17 cellular contexts compared by ENCODE assay signal in the genomic region with DNA sequence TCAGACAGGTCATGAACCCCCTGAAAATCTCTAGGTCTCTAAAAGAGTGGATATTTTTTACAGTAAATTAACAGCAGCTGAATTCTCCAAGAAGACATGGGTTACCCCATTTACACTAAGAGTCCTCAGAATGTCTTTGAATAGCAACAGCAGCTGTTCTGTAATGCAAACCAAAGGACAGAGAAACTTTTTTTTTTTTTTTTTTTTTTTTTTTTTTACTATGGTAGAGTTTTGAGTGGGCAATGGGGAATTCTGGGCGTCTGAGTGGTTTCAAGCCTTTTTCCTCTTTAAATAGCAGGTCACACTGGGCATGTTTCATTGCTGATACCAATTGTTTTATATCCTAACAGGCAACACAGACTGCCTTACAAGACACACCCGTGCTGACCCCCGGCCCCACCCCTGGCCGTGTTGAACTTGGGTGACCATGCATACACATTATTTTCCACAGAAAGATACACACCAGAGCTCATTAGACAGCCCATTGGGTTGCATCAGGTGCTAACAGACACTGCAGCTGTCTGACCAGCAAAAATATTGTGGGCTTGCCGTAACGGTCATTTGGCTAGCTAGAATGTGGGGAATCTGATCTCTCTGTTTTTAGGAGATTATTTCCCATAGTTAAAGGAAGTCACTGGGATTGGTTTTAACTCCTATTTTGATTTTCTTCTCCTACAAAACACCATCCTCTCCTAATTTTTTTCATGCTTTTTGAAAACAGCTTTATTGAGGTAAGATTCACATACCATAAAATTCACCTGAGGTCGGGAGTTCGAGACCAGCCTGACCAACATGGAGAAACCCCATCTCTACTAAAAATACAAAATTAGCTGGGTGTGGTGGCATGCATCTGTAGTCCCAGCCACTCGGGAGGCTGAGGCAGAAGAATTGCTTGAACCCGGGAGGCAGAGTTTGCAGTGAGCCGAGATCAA. TPM values are rescaled to one million over a fixed set of nuclear protein-coding genes. Genes with fewer than 3 reads are reported as not detected.
DNase-seq lines count a peak whose midpoint lies in the region; ATAC-seq and TF ChIP-seq lines count a peak whose summit lies in the region.
"Had no signal": no experiment of that assay in that cellular context is flagged by ENCODE, and none has a peak within 500 bp of the region (broad histone marks: within the 10 kb centered on the region; RNA-seq: fewer than 3 reads in every experiment).

No MANE protein-coding gene starts in this region.

- no peaks in the 10 kb centered on the region for H3F3A ChIP-seq in smooth muscle cell (ENCODE audit: low read depth)

- H3K9ac ChIP-seq in smooth muscle cell (ENCODE audit: low read depth), result no peak overlapping the region

- 71% methylated on average over 11 of the region's 11 CpGs for WGBS in aorta, 2 donors
- WGBS in smooth muscle cell (ENCODE audit: low lambda C conversion rate), result 77% methylated on average over 11 of the region's 11 CpGs

- ATAC-seq in GM19043 (IDR thresholded peaks at IDR 0.05; ENCODE audit: low read depth, unreplicated experiment), result peak; percentile 55
- peak; percentile 71 for ATAC-seq in HG02852 (IDR thresholded peaks at IDR 0.05; ENCODE audit: unreplicated experiment)
- no peak for ATAC-seq in aorta (ENCODE audit: low FRiP score)
- no peak for ATAC-seq in HG02938 (IDR thresholded peaks at IDR 0.05; ENCODE audit: unreplicated experiment)
- ATAC-seq in GM18873 (IDR thresholded peaks at IDR 0.05; ENCODE audit: low FRiP score, unreplicated experiment), result no peak
- ATAC-seq: activated CD4-positive, alpha-beta T cell treated with anti-CD3 and anti-CD28 coated beads for 36 hours; SK-N-SH treated with all-trans-retinoic acid at 6 μM for 48 hours had no signal

- H3K27ac ChIP-seq in SJCRH30 (peak overlapping the region; percentile 77), aorta (ENCODE audit: low read depth in 1 of 2, low read length in 2 of 2) (no peak overlapping the region), smooth muscle cell (ENCODE audit: low read depth) (no peak overlapping the region)
- H3K27ac ChIP-seq: breast epithelium had no signal

- H3K27me3 ChIP-seq in SJCRH30 (no peaks in the 10 kb centered on the region; the same call in 1 of the 2 replicates), aorta (ENCODE audit: control insufficient read depth in 1 of 2, insufficient read depth in 2 of 2, low read length in 1 of 2) (no peaks in the 10 kb centered on the region), smooth muscle cell (ENCODE audit: low read depth) (no peaks in the 10 kb centered on the region)

- intact Hi-C loops in aorta (cut with DNase I), result no loop called here

- no peak overlapping the region for H2AFZ ChIP-seq in smooth muscle cell (ENCODE audit: low read depth)

- DNase-seq in SJCRH30 (peak; percentile 42 to 68), aorta (peak; percentile 30 to 67), smooth muscle cell (lab: John Stamatoyannopoulos, UW; ENCODE audit: unreplicated experiment) (no peak)
- DNase-seq: activated CD4-positive, alpha-beta T cell treated with anti-CD3 and anti-CD28 coated beads for 36 hours; activated gamma-delta T cell; Caco-2; GOT3; mesenchymal stem cell; NCI-H1105 treated with DMSO at 0.1 percent for 48 hours; substantia nigra had no signal

- H3K4me3 ChIP-seq in SJCRH30 (no peak overlapping the region), aorta (ENCODE audit: low read length in 2 of 2) (no peak overlapping the region), smooth muscle cell (no peak overlapping the region)
- H3K4me3 ChIP-seq: breast epithelium had no signal

- H3K9me3 ChIP-seq in SJCRH30 (replicated peaks) (no peaks in the 10 kb centered on the region), aorta (ENCODE audit: control insufficient read depth, low read length) (peaks cover 8% of the 10 kb centered on the region), smooth muscle cell (replicated peaks; ENCODE audit: low read depth) (peaks cover 9% of the 10 kb centered on the region)

- H3K79me2 ChIP-seq in smooth muscle cell (ENCODE audit: low read depth), result no peaks in the 10 kb centered on the region

- H3K4me2 ChIP-seq in smooth muscle cell, result no peak overlapping the region

- no peak for TF ChIP-seq CTCF in smooth muscle cell (IDR thresholded peaks at IDR 0.05; ENCODE audit: borderline replicate concordance, insufficient read depth, poor library complexity, severe bottlenecking)

- H4K20me1 ChIP-seq in smooth muscle cell (ENCODE audit: low read depth), result no peaks in the 10 kb centered on the region

- H3K36me3 ChIP-seq in SJCRH30 (no peaks in the 10 kb centered on the region), aorta (ENCODE audit: control insufficient read depth in 1 of 2, insufficient read depth in 2 of 2, low read length in 1 of 2) (no peaks in the 10 kb centered on the region), smooth muscle cell (ENCODE audit: low read depth) (no peaks in the 10 kb centered on the region)
- H3K36me3 ChIP-seq: breast epithelium had no signal

- H3K4me1 ChIP-seq in SJCRH30 (peaks cover 20% of the 10 kb centered on the region), aorta (ENCODE audit: control insufficient read depth in 1 of 2, insufficient read depth in 2 of 2, low read length in 2 of 2) (no peaks in the 10 kb centered on the region), smooth muscle cell (ENCODE audit: low read depth) (no peaks in the 10 kb centered on the region)
- H3K4me1 ChIP-seq: breast epithelium, Caco-2 had no signal

RNA-seq across cellular contexts. Expression of a gene that starts 26.7 kb away (rescaled TPM):
- total RNA-seq in SJCRH30 (2014; rRNA removed; shearing (Covaris generic)), result 0.03 TPM in 1 of 2 replicates, not detected in the other
- 1 to 10 TPM; 1.6 to 3.8 TPM for total RNA-seq in aorta
- under 1 TPM; 0.10 to 0.25 TPM for polyA plus RNA-seq in aorta
- total RNA-seq in smooth muscle cell, result 0.04 TPM in 1 of 2 replicates, not detected in the other
- not detected in 2 replicates for polyA plus RNA-seq in smooth muscle cell
- total RNA-seq: Caco-2, HT-29 had no signal

Comparison
In these comparisons a context has a peak if more than half of its experiments do, and no peak if none do; other contexts are left out.
1. ATAC-seq: peak in GM19043 (single experiment) and HG02852 (single experiment); none in aorta (single experiment), HG02938 (single experiment) and GM18873 (single experiment).